8 cellular contexts compared by ENCODE assay signal in the genomic region with DNA sequence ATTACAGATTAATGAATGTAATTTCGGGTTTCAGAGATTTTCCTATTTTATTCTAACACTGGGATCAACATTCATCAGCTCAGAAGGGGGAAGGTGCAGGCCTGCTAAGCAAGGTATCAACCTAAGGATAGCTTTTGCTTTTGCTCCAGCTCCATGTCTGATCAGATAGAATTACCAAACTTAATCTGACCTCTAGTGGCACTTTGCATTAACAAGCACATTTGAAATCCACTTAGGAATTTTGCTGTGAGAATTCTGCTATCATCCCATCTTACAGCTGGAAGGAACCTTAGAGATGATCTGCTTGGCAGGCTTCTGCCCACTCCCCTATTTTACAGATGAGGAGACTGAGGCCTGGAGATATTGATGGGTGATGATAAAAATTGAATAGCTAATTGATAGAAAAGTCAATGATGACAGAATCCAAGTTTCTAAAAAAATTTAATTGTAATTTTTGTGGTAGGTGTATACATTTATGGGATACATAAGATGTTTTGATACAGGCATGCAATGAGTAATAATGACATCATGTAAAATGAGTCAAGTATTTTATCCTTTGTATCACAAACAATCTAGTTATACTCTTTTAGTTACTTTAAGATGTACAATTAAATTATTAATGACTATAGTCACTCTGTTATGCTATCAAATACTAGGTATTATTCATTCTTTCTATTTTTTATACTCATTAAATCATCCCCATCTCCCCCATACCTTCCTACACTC.
DNase-seq lines count a peak whose midpoint lies in the region; ATAC-seq, FAIRE-seq and TF ChIP-seq lines count a peak whose summit lies in the region.

No MANE protein-coding gene starts in this region.

- peak; percentile 76 for FAIRE-seq in endothelial cell of umbilical vein (lab: Jason Lieb, UNC)

- POLR2A ChIA-PET in endothelial cell of umbilical vein (lab: Charles Lee), result interaction anchor here (0.8 to 2.0 kb wide), 4 partner anchors 374 to 446 kb away, joined by 3 to 21 read pairs (median 6); partner anchors contain the start of gene NFKBIZ

- H3K9me3 ChIP-seq in BE2C (no peaks in the 10 kb centered on the region), Karpas-422 (ENCODE audit: low read length) (no peaks in the 10 kb centered on the region), Peyer's patch (no peaks in the 10 kb centered on the region), endothelial cell of umbilical vein (replicated peaks; ENCODE audit: control insufficient read depth, insufficient read depth, low read length) (no peaks in the 10 kb centered on the region)

- CTCF ChIA-PET in endothelial cell of umbilical vein (lab: Charles Lee), result interaction anchor here (0.6 to 3.2 kb wide), 84 partner anchors 8 to 530 kb away, joined by 3 to 358 read pairs (median 5); partner anchors contain the start of genes CEP97, NFKBIZ and NXPE3

- dilution Hi-C loops in endothelial cell of umbilical vein (cut with MboI; ENCODE audit: extremely low pct_ligation_motif_present, low sequenced_read_pairs), result no loop called here

- H3K27me3 ChIP-seq in BE2C (no peaks in the 10 kb centered on the region), Karpas-422 (ENCODE audit: low read length) (no peaks in the 10 kb centered on the region), Peyer's patch (no peaks in the 10 kb centered on the region), endothelial cell of umbilical vein (ENCODE audit: control insufficient read depth in 2 of 2, insufficient read depth in 2 of 2, low read length in 2 of 2) (peaks cover 0 to 2% of the 10 kb centered on the region in 2 experiments)

- H3K27ac ChIP-seq in Karpas-422 (ENCODE audit: low read length), result no peak overlapping the region
- H3K27ac ChIP-seq in Peyer's patch, result no peak overlapping the region
- H3K27ac ChIP-seq in endothelial cell of umbilical vein (ENCODE audit: insufficient read depth, low read depth, low read length), result no peak overlapping the region

- no peaks in the 10 kb centered on the region for H3K9me2 ChIP-seq in Karpas-422 (replicated peaks; ENCODE audit: insufficient read depth, low read length)

- no peaks in the 10 kb centered on the region for H3K79me2 ChIP-seq in Karpas-422 (ENCODE audit: low read length)
- no peaks in the 10 kb centered on the region for H3K79me2 ChIP-seq in endothelial cell of umbilical vein (ENCODE audit: control insufficient read depth, insufficient read depth, low read length)

- no TSS peak for BruUV-seq in endothelial cell of umbilical vein (replicated peaks; lab: Mats Ljungman, UMichigan)

- no peak overlapping the region for H2AFZ ChIP-seq in Karpas-422 (ENCODE audit: low read length)
- no peak overlapping the region for H2AFZ ChIP-seq in endothelial cell of umbilical vein (ENCODE audit: low read depth, low read length)

- H3K4me2 ChIP-seq in Karpas-422 (ENCODE audit: low read depth, low read length, poor library complexity, severe bottlenecking) (no peak overlapping the region), endothelial cell of umbilical vein (ENCODE audit: insufficient read depth, low read length) (no peak overlapping the region)

- intact Hi-C loops in endothelial cell of umbilical vein (cut with micrococcal nuclease), result loop anchor here (1.0 to 5.0 kb wide), 8 partner anchors 45 to 530 kb away; no protein-coding TSS in a partner anchor

- DNase-seq in BE2C (no peak), Karpas-422 (peak; percentile 54), Peyer's patch (no peak), endothelial cell of umbilical vein (ENCODE audit: low read depth, low spot score) (peak; percentile 71), myocyte (ENCODE audit: low read depth) (peak; percentile 70), 8988T (no peak)

- no peak overlapping the region for H3K9ac ChIP-seq in Karpas-422 (ENCODE audit: low read length)
- no peak overlapping the region for H3K9ac ChIP-seq in endothelial cell of umbilical vein (replicated peaks; ENCODE audit: extremely low read depth, insufficient read depth, low read length)

- no peaks in the 10 kb centered on the region for H3K9me1 ChIP-seq in endothelial cell of umbilical vein (replicated peaks; ENCODE audit: control insufficient read depth, extremely low read depth, insufficient read depth, low read length)

- H3K4me1 ChIP-seq in BE2C (peaks cover 3% of the 10 kb centered on the region; the same call in 1 of the 2 replicates), Karpas-422 (ENCODE audit: low read length) (peaks cover 8% of the 10 kb centered on the region), Peyer's patch (no peaks in the 10 kb centered on the region), endothelial cell of umbilical vein (ENCODE audit: control insufficient read depth, extremely low read depth, insufficient read depth, low read length) (no peaks in the 10 kb centered on the region)

- H3K4me3 ChIP-seq in BE2C (ENCODE audit: low read depth, low read length), result no peak overlapping the region
- no peak overlapping the region for H3K4me3 ChIP-seq in Karpas-422 (ENCODE audit: low read length)
- H3K4me3 ChIP-seq in Peyer's patch, result no peak overlapping the region
- no peak overlapping the region for H3K4me3 ChIP-seq in endothelial cell of umbilical vein (replicated peaks in 1 of 3; ENCODE audit: insufficient read depth in 1 of 3, low read depth in 1 of 3, low read length in 3 of 3)

- TF ChIP-seq CTCF in BE2C (IDR thresholded peaks at IDR 0.05; ENCODE audit: low read depth, low read length), result peak; percentile 67
- peak; percentile 35 to 89 (median 68) for TF ChIP-seq CTCF in Peyer's patch (IDR thresholded peaks at IDR 0.05)
- TF ChIP-seq CTCF in endothelial cell of umbilical vein (IDR thresholded peaks at IDR 0.05; ENCODE audit: extremely low read depth in 1 of 2, insufficient read depth in 1 of 2, low read depth in 1 of 2, low read length in 2 of 2), result peak; percentile 46 to 52

- ATAC-seq in GM18858 (IDR thresholded peaks at IDR 0.05; ENCODE audit: unreplicated experiment) (peak; percentile 53), HG03139 (IDR thresholded peaks at IDR 0.05; ENCODE audit: unreplicated experiment) (no peak)

- no peaks in the 10 kb centered on the region for H4K20me1 ChIP-seq in Karpas-422 (ENCODE audit: insufficient read depth, low read depth, low read length)
- H4K20me1 ChIP-seq in endothelial cell of umbilical vein (replicated peaks; ENCODE audit: control insufficient read depth, extremely low read depth, insufficient read depth, low read length), result no peaks in the 10 kb centered on the region

- TF ChIP-seq POLR2A in Peyer's patch (IDR thresholded peaks at IDR 0.05), result no peak
- no peak for TF ChIP-seq POLR2A in endothelial cell of umbilical vein (IDR thresholded peaks at IDR 0.05; ENCODE audit: low read depth, low read length)

- H3K36me3 ChIP-seq in BE2C (no peaks in the 10 kb centered on the region), Karpas-422 (ENCODE audit: insufficient read depth, low read length) (no peaks in the 10 kb centered on the region), Peyer's patch (no peaks in the 10 kb centered on the region), endothelial cell of umbilical vein (ENCODE audit: control insufficient read depth in 2 of 2, extremely low read depth in 1 of 2, insufficient read depth in 2 of 2, low read length in 2 of 2) (no peaks in the 10 kb centered on the region)

TF ChIP-seq in endothelial cell of umbilical vein, 7 proteins besides CTCF, POLR2A, EP300 and RAD21:
- TF ChIP-seq FOS (IDR thresholded peaks at IDR 0.05; ENCODE audit: borderline replicate concordance, insufficient read depth, low read length) (no peak), GATA2 (IDR thresholded peaks at IDR 0.05; ENCODE audit: insufficient read depth, insufficient read length, low read depth, low read length) (peak; percentile 74)

Comparison
In these comparisons a context has a peak if more than half of its experiments do, and no peak if none do; other contexts are left out.
1. DNase-seq: peak in Karpas-422 (single experiment), endothelial cell of umbilical vein (single experiment) and myocyte (single experiment); none in BE2C (single experiment), Peyer's patch (0 of 3) and 8988T (single experiment).
2. Peak in every context shown above with its lines, with median percentiles within 50 percentile points of each other: CTCF ChIP-seq.